In the genomic region with DNA sequence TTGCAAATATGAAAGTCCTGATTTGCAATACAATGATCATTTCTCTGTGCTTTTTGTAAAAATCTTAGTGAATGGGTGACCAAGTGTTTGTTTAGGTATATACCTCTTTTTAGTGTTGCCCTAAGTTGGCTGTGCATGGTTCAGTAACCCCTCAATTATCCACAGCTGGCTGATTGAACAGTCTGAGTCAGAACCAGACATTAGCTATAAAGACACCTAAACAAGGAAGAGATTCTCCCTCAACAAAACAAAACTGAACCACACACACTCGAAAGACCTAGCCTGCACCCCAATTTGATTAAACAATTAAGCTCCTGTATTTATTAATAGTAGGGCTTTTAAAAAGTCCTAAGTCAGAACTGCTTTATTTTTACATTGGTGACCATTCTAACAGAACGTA, we compare ENCODE assay signal across 8 cellular contexts. TPM values are rescaled to one million over a fixed set of nuclear protein-coding genes. Genes with fewer than 3 reads are reported as not detected.
DNase-seq lines count a peak whose midpoint lies in the region; ATAC-seq, FAIRE-seq and TF ChIP-seq lines count a peak whose summit lies in the region.

No MANE protein-coding gene starts in this region.

- H3K36me3 ChIP-seq in SK-N-SH (replicated peaks in 1 of 2; ENCODE audit: control insufficient read depth in 1 of 2, insufficient read depth in 2 of 2, low read length in 1 of 2) (peaks cover 0 to 10% of the 10 kb centered on the region in 2 experiments), lower lobe of right lung (no peaks in the 10 kb centered on the region)

- no peak for TF ChIP-seq RAD21 in SK-N-SH (IDR thresholded peaks at IDR 0.05; ENCODE audit: low read length)

- TF ChIP-seq CTCF in SK-N-SH (IDR thresholded peaks at IDR 0.05) = no peak
- no peak for TF ChIP-seq CTCF in lower lobe of right lung (IDR thresholded peaks at IDR 0.05)

- POLR2A ChIA-PET in SK-N-SH (lab: Yijun Ruan, JAX) = no interaction called here

- peaks cover 20% of the 10 kb centered on the region for H3F3A ChIP-seq in SK-N-SH (replicated peaks; ENCODE audit: insufficient read depth)

- CTCF ChIA-PET in SK-N-SH (lab: Yijun Ruan, JAX) = interaction anchor here (0.6 to 2.4 kb wide), 3 partner anchors 40 to 62 kb away, joined by 3 to 9 read pairs (median 4); no protein-coding TSS in a partner anchor

- H3K27me3 ChIP-seq in SK-N-SH (ENCODE audit: insufficient read depth) (no peaks in the 10 kb centered on the region), lower lobe of right lung (ENCODE audit: low read depth) (no peaks in the 10 kb centered on the region)

- H2AFZ ChIP-seq in SK-N-SH (ENCODE audit: low read depth) = no peak overlapping the region

- peaks cover 96% of the 10 kb centered on the region for H3K79me2 ChIP-seq in SK-N-SH (ENCODE audit: insufficient read depth)

- DNase-seq in SK-N-SH (peak; percentile 29), SW480 (ENCODE audit: low spot score) (peak; percentile 28), lower lobe of right lung (no peak), H54 (ENCODE audit: insufficient read length, low spot score) (no peak), anterior cingulate cortex (lab: John Stamatoyannopoulos, UW) (no peak), hippocampal formation (lab: John Stamatoyannopoulos, UW) (no peak)

- H3K4me1 ChIP-seq in SK-N-SH (ENCODE audit: control insufficient read depth in 1 of 2, insufficient read depth in 2 of 2, low read depth in 1 of 2, low read length in 1 of 2) = peaks cover 3 to 10% of the 10 kb centered on the region in 2 experiments; a peak in 3 of 4 replicates
- H3K4me1 ChIP-seq in lower lobe of right lung = peaks cover 68% of the 10 kb centered on the region

- peak overlapping the region; percentile 85; the same call in 1 of the 2 replicates for H3K9ac ChIP-seq in SK-N-SH

- 59% methylated on average over 2 of the region's 2 CpGs for WGBS in SK-N-SH (ENCODE audit: low lambda C conversion rate)

- no peak for FAIRE-seq in H54 (lab: Jason Lieb, UNC)

- TF ChIP-seq POLR2A in H54 (IDR thresholded peaks at IDR 0.05; ENCODE audit: low read depth, low read length) = no peak

- H3K9me3 ChIP-seq in SK-N-SH (no peaks in the 10 kb centered on the region), lower lobe of right lung (no peaks in the 10 kb centered on the region)

- peak overlapping the region; percentile 75 to 96; a peak in 3 of 4 replicates for H3K4me3 ChIP-seq in SK-N-SH (ENCODE audit: low read depth in 2 of 2, low read length in 1 of 2)
- H3K4me3 ChIP-seq in lower lobe of right lung = peak overlapping the region; percentile 98

- peak overlapping the region; percentile 81 for H3K4me2 ChIP-seq in SK-N-SH

- H4K20me1 ChIP-seq in SK-N-SH (ENCODE audit: insufficient read depth) = peaks cover 47% of the 10 kb centered on the region

- H3K9me2 ChIP-seq in SK-N-SH = no peaks in the 10 kb centered on the region

- intact Hi-C loops in lower lobe of right lung (cut with DNase I) = no loop called here

- TF ChIP-seq EP300 in SK-N-SH (IDR thresholded peaks at IDR 0.05; ENCODE audit: borderline replicate concordance in 1 of 2, low read depth in 1 of 2, low read length in 1 of 2) = no peak

- ATAC-seq in SK-N-SH treated with all-trans-retinoic acid at 6 μM for 48 hours (no peak), HG02852 (IDR thresholded peaks at IDR 0.05; ENCODE audit: unreplicated experiment) (peak; percentile 35), lower lobe of right lung (no peak)

- peak overlapping the region; percentile 9 to 85; a peak in 2 of 4 replicates for H3K27ac ChIP-seq in SK-N-SH (ENCODE audit: low read depth in 2 of 2, low read length in 1 of 2)
- H3K27ac ChIP-seq in lower lobe of right lung = no peak overlapping the region

TF ChIP-seq in SK-N-SH, 30 proteins besides CTCF, POLR2A, EP300 and RAD21:
- TF ChIP-seq ELF1 (IDR thresholded peaks at IDR 0.05) (0 out of 2 replicates have a peak, but pooled peaks have one; percentile 5), POLR2AphosphoS5 (IDR thresholded peaks at IDR 0.05; ENCODE audit: low read depth, low read length) (no peak)

TF ChIP-seq in SK-N-SH treated with all-trans-retinoic acid at 6 μM for 48 hours, 23 proteins besides CTCF, POLR2A, EP300 and RAD21:
- TF ChIP-seq SNAI2 (CRISPR knock-in tag; IDR thresholded peaks at IDR 0.05) = no peak
- TF ChIP-seq ZFP3 (CRISPR knock-in tag; IDR thresholded peaks at IDR 0.05) = no peak
- no peak for TF ChIP-seq ZFP30 (CRISPR knock-in tag; IDR thresholded peaks at IDR 0.05)
- no peak for TF ChIP-seq TCF4 (CRISPR knock-in tag; IDR thresholded peaks at IDR 0.05; ENCODE audit: borderline replicate concordance)
- TF ChIP-seq ISL1 (CRISPR knock-in tag; IDR thresholded peaks at IDR 0.05) = no peak
- TF ChIP-seq, protein P1, sequence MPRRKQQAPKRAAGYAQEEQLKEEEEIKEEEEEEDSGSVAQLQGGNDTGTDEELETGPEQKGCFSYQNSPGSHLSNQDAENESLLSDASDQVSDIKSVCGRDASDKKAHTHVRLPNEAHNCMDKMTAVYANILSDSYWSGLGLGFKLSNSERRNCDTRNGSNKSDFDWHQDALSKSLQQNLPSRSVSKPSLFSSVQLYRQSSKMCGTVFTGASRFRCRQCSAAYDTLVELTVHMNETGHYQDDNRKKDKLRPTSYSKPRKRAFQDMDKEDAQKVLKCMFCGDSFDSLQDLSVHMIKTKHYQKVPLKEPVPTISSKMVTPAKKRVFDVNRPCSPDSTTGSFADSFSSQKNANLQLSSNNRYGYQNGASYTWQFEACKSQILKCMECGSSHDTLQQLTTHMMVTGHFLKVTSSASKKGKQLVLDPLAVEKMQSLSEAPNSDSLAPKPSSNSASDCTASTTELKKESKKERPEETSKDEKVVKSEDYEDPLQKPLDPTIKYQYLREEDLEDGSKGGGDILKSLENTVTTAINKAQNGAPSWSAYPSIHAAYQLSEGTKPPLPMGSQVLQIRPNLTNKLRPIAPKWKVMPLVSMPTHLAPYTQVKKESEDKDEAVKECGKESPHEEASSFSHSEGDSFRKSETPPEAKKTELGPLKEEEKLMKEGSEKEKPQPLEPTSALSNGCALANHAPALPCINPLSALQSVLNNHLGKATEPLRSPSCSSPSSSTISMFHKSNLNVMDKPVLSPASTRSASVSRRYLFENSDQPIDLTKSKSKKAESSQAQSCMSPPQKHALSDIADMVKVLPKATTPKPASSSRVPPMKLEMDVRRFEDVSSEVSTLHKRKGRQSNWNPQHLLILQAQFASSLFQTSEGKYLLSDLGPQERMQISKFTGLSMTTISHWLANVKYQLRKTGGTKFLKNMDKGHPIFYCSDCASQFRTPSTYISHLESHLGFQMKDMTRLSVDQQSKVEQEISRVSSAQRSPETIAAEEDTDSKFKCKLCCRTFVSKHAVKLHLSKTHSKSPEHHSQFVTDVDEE (CRISPR knock-in tag; IDR thresholded peaks at IDR 0.05) = no peak
- TF ChIP-seq ZNF70 (CRISPR knock-in tag; IDR thresholded peaks at IDR 0.05) = no peak
- TF ChIP-seq, protein P2, sequence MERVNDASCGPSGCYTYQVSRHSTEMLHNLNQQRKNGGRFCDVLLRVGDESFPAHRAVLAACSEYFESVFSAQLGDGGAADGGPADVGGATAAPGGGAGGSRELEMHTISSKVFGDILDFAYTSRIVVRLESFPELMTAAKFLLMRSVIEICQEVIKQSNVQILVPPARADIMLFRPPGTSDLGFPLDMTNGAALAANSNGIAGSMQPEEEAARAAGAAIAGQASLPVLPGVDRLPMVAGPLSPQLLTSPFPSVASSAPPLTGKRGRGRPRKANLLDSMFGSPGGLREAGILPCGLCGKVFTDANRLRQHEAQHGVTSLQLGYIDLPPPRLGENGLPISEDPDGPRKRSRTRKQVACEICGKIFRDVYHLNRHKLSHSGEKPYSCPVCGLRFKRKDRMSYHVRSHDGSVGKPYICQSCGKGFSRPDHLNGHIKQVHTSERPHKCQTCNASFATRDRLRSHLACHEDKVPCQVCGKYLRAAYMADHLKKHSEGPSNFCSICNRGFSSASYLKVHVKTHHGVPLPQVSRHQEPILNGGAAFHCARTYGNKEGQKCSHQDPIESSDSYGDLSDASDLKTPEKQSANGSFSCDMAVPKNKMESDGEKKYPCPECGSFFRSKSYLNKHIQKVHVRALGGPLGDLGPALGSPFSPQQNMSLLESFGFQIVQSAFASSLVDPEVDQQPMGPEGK (CRISPR knock-in tag; IDR thresholded peaks at IDR 0.05; ENCODE audit: borderline replicate concordance) = no peak
- TF ChIP-seq ZNF565 (CRISPR knock-in tag; conservative IDR thresholded peaks at IDR 0.05; ENCODE audit: low read depth) = no peak
- TF ChIP-seq, protein P3, sequence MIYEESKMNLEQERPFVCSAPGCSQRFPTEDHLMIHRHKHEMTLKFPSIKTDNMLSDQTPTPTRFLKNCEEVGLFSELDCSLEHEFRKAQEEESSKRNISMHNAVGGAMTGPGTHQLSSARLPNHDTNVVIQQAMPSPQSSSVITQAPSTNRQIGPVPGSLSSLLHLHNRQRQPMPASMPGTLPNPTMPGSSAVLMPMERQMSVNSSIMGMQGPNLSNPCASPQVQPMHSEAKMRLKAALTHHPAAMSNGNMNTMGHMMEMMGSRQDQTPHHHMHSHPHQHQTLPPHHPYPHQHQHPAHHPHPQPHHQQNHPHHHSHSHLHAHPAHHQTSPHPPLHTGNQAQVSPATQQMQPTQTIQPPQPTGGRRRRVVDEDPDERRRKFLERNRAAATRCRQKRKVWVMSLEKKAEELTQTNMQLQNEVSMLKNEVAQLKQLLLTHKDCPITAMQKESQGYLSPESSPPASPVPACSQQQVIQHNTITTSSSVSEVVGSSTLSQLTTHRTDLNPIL (CRISPR knock-in tag; IDR thresholded peaks at IDR 0.05; ENCODE audit: low read depth) = no peak
- no peak for TF ChIP-seq ZC3H10 (CRISPR knock-in tag; IDR thresholded peaks at IDR 0.05)
- TF ChIP-seq RARB (CRISPR knock-in tag; IDR thresholded peaks at IDR 0.05) = no peak
- TF ChIP-seq ESRRG (CRISPR knock-in tag; IDR thresholded peaks at IDR 0.05) = no peak

RNA-seq across cellular contexts. Expression of a gene that starts 2.8 kb away (rescaled TPM):
- 5.6 and 6.5 TPM in 2 replicates for polyA plus RNA-seq in SK-N-SH (2012; rRNA removed)
- polyA plus RNA-seq in SK-N-SH (2012; cell fraction: cytosol; rRNA removed) = 7.5 and 8.8 TPM in 2 replicates
- 5.7 and 10.8 TPM in 2 replicates for polyA plus RNA-seq in SK-N-SH (2012; cell fraction: nucleus; rRNA removed)
- 26.8 TPM for total RNA-seq in lower lobe of right lung

Comparison
In these comparisons a context has a peak if more than half of its experiments do, and no peak if none do; other contexts are left out.
1. DNase-seq: peak in SK-N-SH (single experiment) and SW480 (single experiment); none in lower lobe of right lung (single experiment), H54 (single experiment), anterior cingulate cortex (0 of 58) and hippocampal formation (0 of 2).